14 cellular contexts compared by ENCODE assay signal in the genomic region with DNA sequence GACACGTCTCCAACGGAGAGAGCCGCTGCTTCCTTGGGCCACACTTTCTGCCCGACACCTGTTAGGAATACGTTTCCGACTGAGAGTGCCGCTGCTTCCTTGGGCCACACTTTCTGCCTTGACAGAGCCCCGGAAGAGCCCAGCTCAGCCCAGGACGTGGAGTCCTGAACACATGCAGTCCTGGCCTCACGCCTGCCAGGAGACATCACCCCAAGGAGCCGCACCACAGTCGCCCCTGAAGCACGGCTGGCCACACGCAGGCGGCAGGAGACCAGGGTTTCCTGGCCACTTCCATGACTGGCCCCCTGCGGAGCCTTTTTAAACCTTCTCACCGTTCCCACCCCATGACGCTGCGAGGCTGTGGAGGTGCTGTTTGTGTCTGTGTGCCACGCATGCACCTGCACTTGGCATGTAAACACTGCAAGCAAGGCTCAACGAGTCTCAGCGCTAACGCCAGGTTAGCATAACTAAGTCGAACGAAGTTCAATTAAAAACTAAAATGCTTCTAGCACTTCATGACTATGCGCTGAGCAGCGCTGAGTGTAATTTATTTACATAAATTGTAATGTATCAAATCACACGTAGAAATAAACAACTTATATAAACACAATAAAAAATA. TPM values are rescaled to one million over a fixed set of nuclear protein-coding genes. Genes with fewer than 3 reads are reported as not detected.
DNase-seq lines count a peak whose midpoint lies in the region; ATAC-seq and TF ChIP-seq lines count a peak whose summit lies in the region.
"Had no signal": no experiment of that assay in that cellular context is flagged by ENCODE, and none has a peak within 500 bp of the region (broad histone marks: within the 10 kb centered on the region; RNA-seq: fewer than 3 reads in every experiment).

No MANE protein-coding gene starts in this region.

- no peaks in the 10 kb centered on the region for H3K9me3 Mint-ChIP-seq in nephron progenitor cell
- H3K9me3 Mint-ChIP-seq: activated naive CD4-positive, alpha-beta T cell treated with anti-CD3 and anti-CD28 coated beads, Interleukin-2, amount 50 U/mL, for 72 hours had no signal

- TF ChIP-seq POLR2A in tibial nerve (IDR thresholded peaks at IDR 0.05), result no peak

- H3K27me3 Mint-ChIP-seq in nephron progenitor cell (ENCODE audit: low read depth, poor library complexity), result no peaks in the 10 kb centered on the region
- H3K27me3 Mint-ChIP-seq: activated CD8-positive, alpha-beta memory T cell treated with anti-CD3 and anti-CD28 coated beads, Interleukin-2, amount 10 ng/mL, durations not matched to agents 7 days and 5 days had no signal

- H3K27ac Mint-ChIP-seq in nephron progenitor cell, result peak overlapping the region; percentile 66
- H3K27ac Mint-ChIP-seq: activated CD8-positive, alpha-beta memory T cell treated with anti-CD3 and anti-CD28 coated beads, Interleukin-2, amount 10 ng/mL, durations not matched to agents 7 days and 5 days had no signal

- H3K4me1 Mint-ChIP-seq in nephron progenitor cell, result peaks cover 69% of the 10 kb centered on the region

- DNase-seq in NCI-H510A treated with DMSO at 0.1 percent for 48 hours (lab: John Stamatoyannopoulos, UW) (peak; percentile 5), NCI-H510A (lab: John Stamatoyannopoulos, UW) (no peak), coronary artery (ENCODE audit: low spot score) (peak; percentile 59), nephron progenitor cell (no peak), tibial nerve (ENCODE audit: low spot score in 2 of 2) (no peak), NCI-H774 (lab: John Stamatoyannopoulos, UW) (no peak), Ammon's horn (ENCODE audit: low spot score) (no peak)
- DNase-seq: activated CD8-positive, alpha-beta memory T cell treated with anti-CD3 and anti-CD28 coated beads, Interleukin-2, amount 10 ng/mL, durations not matched to agents 7 days and 5 days; GDM1; NCI-H226; transverse colon had no signal

- H3K4me3 ChIP-seq in coronary artery (no peak overlapping the region), tibial nerve (no peak overlapping the region)
- H3K4me3 ChIP-seq: cardiac muscle cell, transverse colon had no signal

- no peaks in the 10 kb centered on the region for H3K27me3 ChIP-seq in tibial nerve
- H3K27me3 ChIP-seq: cardiac muscle cell, transverse colon had no signal

- no peaks in the 10 kb centered on the region for H3K36me3 Mint-ChIP-seq in nephron progenitor cell (ENCODE audit: low read depth)
- H3K36me3 Mint-ChIP-seq: activated CD8-positive, alpha-beta memory T cell treated with anti-CD3 and anti-CD28 coated beads, Interleukin-2, amount 10 ng/mL, durations not matched to agents 7 days and 5 days; activated naive CD4-positive, alpha-beta T cell treated with anti-CD3 and anti-CD28 coated beads, Interleukin-2, amount 50 U/mL, for 72 hours had no signal

- TF ChIP-seq EP300 in tibial nerve (IDR thresholded peaks at IDR 0.05), result no peak

- TF ChIP-seq CTCF in coronary artery (IDR thresholded peaks at IDR 0.05), result no peak
- no peak for TF ChIP-seq CTCF in nephron progenitor cell (IDR thresholded peaks at IDR 0.05)
- no peak for TF ChIP-seq CTCF in tibial nerve (IDR thresholded peaks at IDR 0.05)

- no peak for ATAC-seq in GM21529 (IDR thresholded peaks at IDR 0.05; ENCODE audit: unreplicated experiment)
- ATAC-seq: activated CD8-positive, alpha-beta memory T cell treated with anti-CD3 and anti-CD28 coated beads, Interleukin-2, amount 10 ng/mL, durations not matched to agents 7 days and 5 days; activated naive CD4-positive, alpha-beta T cell treated with anti-CD3 and anti-CD28 coated beads, Interleukin-2, amount 50 U/mL, for 72 hours had no signal

- peaks cover 0 to 30% (median 0%) of the 10 kb centered on the region in 3 donors for H3K36me3 ChIP-seq in tibial nerve
- H3K36me3 ChIP-seq: transverse colon had no signal

- H3K4me1 ChIP-seq in tibial nerve, result peaks cover 0 to 78% (median 37%) of the 10 kb centered on the region in 4 donors

- 85 to 87% methylated on average over 28 of the region's 28 CpGs for WGBS in tibial nerve, 2 donors

- H3K27ac ChIP-seq in coronary artery, result peak overlapping the region; percentile 24 to 39
- H3K27ac ChIP-seq in tibial nerve, result peak overlapping the region; percentile 36 to 98 (median 64)
- H3K27ac ChIP-seq: cardiac muscle cell had no signal

- H3K4me3 Mint-ChIP-seq in nephron progenitor cell, result no peak overlapping the region
- H3K4me3 Mint-ChIP-seq: activated CD8-positive, alpha-beta memory T cell treated with anti-CD3 and anti-CD28 coated beads, Interleukin-2, amount 10 ng/mL, durations not matched to agents 7 days and 5 days had no signal

- H3K9me3 ChIP-seq in tibial nerve, result no peaks in the 10 kb centered on the region
- H3K9me3 ChIP-seq: transverse colon had no signal

RNA-seq across cellular contexts. Expression of a gene that starts 8.8 kb away (rescaled TPM):
- 10 to 100 TPM; 50.9 to 89.0 (median 54.9) TPM for total RNA-seq in tibial nerve

Comparison
In these comparisons a context has a peak if more than half of its experiments do, and no peak if none do; other contexts are left out.
1. DNase-seq: peak in NCI-H510A treated with DMSO at 0.1 percent for 48 hours (single experiment) and coronary artery (single experiment); none in NCI-H510A (single experiment), nephron progenitor cell (single experiment), tibial nerve (0 of 2), NCI-H774 (single experiment) and Ammon's horn (single experiment).